1 cellular context compared by ENCODE assay signal in genomic region chr21:31470896-31471694, GRCh38.
TF ChIP-seq lines count a peak whose summit lies in the region.

No MANE protein-coding gene starts in this region.

TF ChIP-seq in WTC11, 78 proteins besides CTCF, POLR2A, EP300 and RAD21 (continued from another document):
- TF ChIP-seq ZNF532 (CRISPR knock-in tag; IDR thresholded peaks at IDR 0.05; ENCODE audit: borderline replicate concordance) (no peak), NFE2L1 (CRISPR knock-in tag; IDR thresholded peaks at IDR 0.05) (no peak), MAX (CRISPR knock-in tag; IDR thresholded peaks at IDR 0.05) (no peak), OVOL2 (CRISPR knock-in tag; IDR thresholded peaks at IDR 0.05; ENCODE audit: borderline replicate concordance) (no peak), ZNF425 (CRISPR knock-in tag; conservative IDR thresholded peaks at IDR 0.05) (no peak), CBFB (CRISPR knock-in tag; IDR thresholded peaks at IDR 0.05; ENCODE audit: low read depth) (no peak)
